1 cellular context compared by ENCODE assay signal in genomic region chr16:31458073-31458834, GRCh38.
TF ChIP-seq lines count a peak whose summit lies in the region.

No MANE protein-coding gene starts in this region.

TF ChIP-seq in HepG2, 621 proteins besides CTCF, POLR2A, EP300 and RAD21 (continued from another document):
- TF ChIP-seq KLF12 (CRISPR knock-in tag; IDR thresholded peaks at IDR 0.05; ENCODE audit: borderline replicate concordance) (peak; percentile 64; the same call in 1 of the 2 replicates), ZNF296 (CRISPR knock-in tag; conservative IDR thresholded peaks at IDR 0.05) (no peak), NRL (CRISPR knock-in tag; IDR thresholded peaks at IDR 0.05; ENCODE audit: borderline replicate concordance) (peak; percentile 91; the same call in 1 of the 2 replicates), SRSF1 (optimal IDR thresholded peaks at IDR 0.05; ENCODE audit: low read depth, low read length) (no peak), HES4 (CRISPR knock-in tag; IDR thresholded peaks at IDR 0.05; ENCODE audit: borderline replicate concordance) (peak; percentile 73; the same call in 1 of the 2 replicates), MTF2 (CRISPR knock-in tag; IDR thresholded peaks at IDR 0.05; ENCODE audit: borderline replicate concordance) (no peak), HIC2 (CRISPR knock-in tag; IDR thresholded peaks at IDR 0.05; ENCODE audit: low read depth) (peak; percentile 93), MTF1 (CRISPR knock-in tag; IDR thresholded peaks at IDR 0.05) (peak; percentile 16; the same call in 1 of the 2 replicates), ZXDC (CRISPR knock-in tag; IDR thresholded peaks at IDR 0.05) (no peak), ZFP62 (CRISPR knock-in tag; IDR thresholded peaks at IDR 0.05) (no peak), BRF2 (CRISPR knock-in tag; IDR thresholded peaks at IDR 0.05) (peak; percentile 87; the same call in 1 of the 2 replicates), RORA (CRISPR knock-in tag; IDR thresholded peaks at IDR 0.05) (no peak), ZNF558 (CRISPR knock-in tag; IDR thresholded peaks at IDR 0.05; ENCODE audit: borderline replicate concordance) (no peak), MNT (IDR thresholded peaks at IDR 0.05) (peak; percentile 54), ZUFSP (CRISPR knock-in tag; IDR thresholded peaks at IDR 0.05; ENCODE audit: borderline replicate concordance) (no peak), CREBL2 (CRISPR knock-in tag; IDR thresholded peaks at IDR 0.05; ENCODE audit: borderline replicate concordance) (peak; percentile 85), NR1H2 (CRISPR knock-in tag; IDR thresholded peaks at IDR 0.05; ENCODE audit: borderline replicate concordance, low read depth) (no peak; the same call in 1 of the 2 replicates), CBX2 (IDR thresholded peaks at IDR 0.05; ENCODE audit: low read depth, low read length) (no peak), CBX2 (CRISPR knock-in tag; IDR thresholded peaks at IDR 0.05; ENCODE audit: low read depth) (no peak; the same call in 1 of the 2 replicates), MED8 (CRISPR knock-in tag; IDR thresholded peaks at IDR 0.05; ENCODE audit: insufficient replicate concordance) (no peak), PRDM10 (CRISPR knock-in tag; IDR thresholded peaks at IDR 0.05; ENCODE audit: low read depth) (peak; percentile 1; the same call in 1 of the 2 replicates), TRIM22 (IDR thresholded peaks at IDR 0.05) (no peak), E2F2 (CRISPR knock-in tag; IDR thresholded peaks at IDR 0.05; ENCODE audit: borderline replicate concordance) (no peak), ZNF30 (CRISPR knock-in tag; IDR thresholded peaks at IDR 0.05) (no peak), ZNF768 (CRISPR knock-in tag; IDR thresholded peaks at IDR 0.05) (peak; percentile 68), ZKSCAN1 (IDR thresholded peaks at IDR 0.05; ENCODE audit: low read length) (peak; percentile 37; the same call in 1 of the 2 replicates), HDAC2 (CRISPR knock-in tag; IDR thresholded peaks at IDR 0.05) (peak; percentile 95), AFF4 (CRISPR knock-in tag; IDR thresholded peaks at IDR 0.05) (peak; percentile 94)
TF ChIP-seq in HepG2: peak in this region for 369.
